Comparison of ENCODE assay signal across 9 cellular contexts in genomic region chrX:41442824-41443560, GRCh38. TPM values are rescaled to one million over a fixed set of nuclear protein-coding genes. Genes with fewer than 3 reads are reported as not detected.
DNase-seq lines count a peak whose midpoint lies in the region; ATAC-seq, FAIRE-seq and TF ChIP-seq lines count a peak whose summit lies in the region.
"Had no signal": no experiment of that assay in that cellular context is flagged by ENCODE, and none has a peak within 500 bp of the region (broad histone marks: within the 10 kb centered on the region; RNA-seq: fewer than 3 reads in every experiment).

No MANE protein-coding gene starts in this region.

- H4K20me1 ChIP-seq in mammary epithelial cell (ENCODE audit: insufficient read depth, low read length) = no peaks in the 10 kb centered on the region

- BruUV-seq in Caco-2 (replicated peaks; lab: Mats Ljungman, UMichigan) = TSS peak; percentile 87
- BruUV-seq in mammary epithelial cell (replicated peaks; lab: Mats Ljungman, UMichigan) = no TSS peak

- peak overlapping the region; percentile 94 for H3K27ac Mint-ChIP-seq in Caco-2 (ENCODE audit: unreplicated experiment)
- peak overlapping the region in 3 of 6 donors; percentile 36 to 91 (median 53) for H3K27ac Mint-ChIP-seq in naive B cell

- no peak overlapping the region for H3K9ac ChIP-seq in mammary epithelial cell (ENCODE audit: insufficient read depth, low read length)

- intact Hi-C loops in Caco-2 (cut with micrococcal nuclease; ENCODE audit: unreplicated experiment) = loop anchor here (1.0 to 10.0 kb wide), 4 partner anchors 32 to 167 kb away; partner anchors contain the start of gene DDX3X
- intact Hi-C loops in mammary epithelial cell (cut with micrococcal nuclease) = loop anchor here (1.0 kb wide), 2 partner anchors 91 to 110 kb away; no protein-coding TSS in a partner anchor

- ATAC-seq in HG03280 (IDR thresholded peaks at IDR 0.05; ENCODE audit: unreplicated experiment) (peak; percentile 5), naive B cell (ENCODE audit: low read depth in 2 of 2) (no peak)

- H3K9me3 Mint-ChIP-seq in Caco-2 (ENCODE audit: unreplicated experiment) = no peaks in the 10 kb centered on the region
- H3K9me3 Mint-ChIP-seq in naive B cell = peaks cover 0 to 2% (median 0%) of the 10 kb centered on the region in 7 donors

- no peak overlapping the region for H3K27ac ChIP-seq in mammary epithelial cell (ENCODE audit: insufficient read depth, low read depth, low read length)

- H3K4me3 ChIP-seq in Caco-2 (ENCODE audit: low read depth, low read length) (peak overlapping the region; percentile 26), mammary epithelial cell (replicated peaks in 1 of 3; ENCODE audit: insufficient read depth in 1 of 3, low read depth in 2 of 3, low read length in 3 of 3) (peak overlapping the region in 2 of 3 experiments; percentile 12 to 30)

- peak overlapping the region; percentile 83 for H2AFZ ChIP-seq in mammary epithelial cell (ENCODE audit: low read depth, low read length)

- H3K36me3 Mint-ChIP-seq in Caco-2 (ENCODE audit: insufficient read depth, unreplicated experiment) (no peaks in the 10 kb centered on the region), naive B cell (no peaks in the 10 kb centered on the region)

- TF ChIP-seq CTCF in Caco-2 (IDR thresholded peaks at IDR 0.05; ENCODE audit: insufficient read depth in 1 of 2, low read depth in 1 of 2, low read length in 1 of 2, severe bottlenecking in 1 of 2, unreplicated experiment in 1 of 2) = no peak
- TF ChIP-seq CTCF in mammary epithelial cell (conservative IDR thresholded peaks at IDR 0.05 in 1 of 2, IDR thresholded peaks at IDR 0.05 in 1 of 2; ENCODE audit: extremely low read depth in 1 of 2, insufficient read depth in 1 of 2, low read depth in 1 of 2, low read length in 2 of 2) = no peak

- peaks cover 9% of the 10 kb centered on the region for H3K4me1 ChIP-seq in Caco-2
- no peaks in the 10 kb centered on the region for H3K4me1 ChIP-seq in mammary epithelial cell (ENCODE audit: insufficient read depth, low read length)

- peaks cover 19% of the 10 kb centered on the region for H3K4me1 Mint-ChIP-seq in Caco-2 (ENCODE audit: low read depth, unreplicated experiment)
- peaks cover 11 to 36% (median 11%) of the 10 kb centered on the region in 3 donors for H3K4me1 Mint-ChIP-seq in naive B cell

- no peaks in the 10 kb centered on the region for H3K79me2 ChIP-seq in mammary epithelial cell (ENCODE audit: insufficient read depth, low read length)

- H3K27me3 ChIP-seq in Caco-2 (replicated peaks; ENCODE audit: control insufficient read depth, insufficient read depth, low read length) (no peaks in the 10 kb centered on the region), mammary epithelial cell (ENCODE audit: insufficient read depth, low read length) (peaks cover 3% of the 10 kb centered on the region)

- H3K27me3 Mint-ChIP-seq in Caco-2 (ENCODE audit: insufficient read depth, unreplicated experiment) (no peaks in the 10 kb centered on the region), naive B cell (no peaks in the 10 kb centered on the region)

- in situ Hi-C loops in mammary epithelial cell (cut with MboI; ENCODE audit: low sequenced_read_pairs in 2 of 2) = loop anchor here in 1 of 2 donors (5.0 kb wide), 1 partner anchor 166 kb away; no protein-coding TSS in a partner anchor

- dilution Hi-C loops in mammary epithelial cell (cut with HindIII; ENCODE audit: low sequenced_read_pairs) = no loop called here

- CTCF ChIA-PET in Caco-2 (lab: Charles Lee) = interaction anchor here (1.1 to 1.3 kb wide), 2 partner anchors 33 to 39 kb away, joined by 5 read pairs; no protein-coding TSS in a partner anchor
- CTCF ChIA-PET in mammary epithelial cell (lab: Charles Lee; ENCODE audit: low non-redundant PET) = interaction anchor here (0.6 to 1.2 kb wide), 2 partner anchors 12 to 111 kb away, joined by 3 to 5 read pairs; no protein-coding TSS in a partner anchor

- H3K36me3 ChIP-seq in Caco-2 (ENCODE audit: control insufficient read depth, insufficient read depth, low read length) (no peaks in the 10 kb centered on the region), mammary epithelial cell (ENCODE audit: insufficient read depth, low read length) (no peaks in the 10 kb centered on the region)

- H3K4me3 Mint-ChIP-seq in Caco-2 (ENCODE audit: unreplicated experiment) (peak overlapping the region; percentile 78), naive B cell (peak overlapping the region; percentile 51 to 89 (median 70))

- POLR2A ChIA-PET in Caco-2 (lab: Charles Lee) = interaction anchor here (0.7 kb wide), 1 partner anchor 33 kb away, joined by 3 read pairs; no protein-coding TSS in a partner anchor

- H3K9me3 ChIP-seq in Caco-2 (no peaks in the 10 kb centered on the region), mammary epithelial cell (replicated peaks; ENCODE audit: insufficient read depth, low read length) (no peaks in the 10 kb centered on the region)

- WGBS in mammary epithelial cell (ENCODE audit: low coverage, missing lambda C conversion rate) = 44% methylated on average over 11 of the region's 11 CpGs

- DNase-seq in Caco-2 (no peak), mammary epithelial cell (no peak), naive B cell (no peak), NCI-H2196 treated with DMSO at 0.1 percent for 48 hours (lab: John Stamatoyannopoulos, UW; ENCODE audit: unreplicated experiment) (no peak), urothelium cell line (ENCODE audit: low spot score) (no peak), ureter (ENCODE audit: low spot score) (no peak), NCI-H524 treated with DMSO at 0.1 percent for 48 hours (lab: John Stamatoyannopoulos, UW) (no peak)

- H3K4me2 ChIP-seq in mammary epithelial cell (ENCODE audit: insufficient read depth, low read depth, low read length) = peak overlapping the region; percentile 68

- FAIRE-seq in urothelium cell line (lab: Jason Lieb, UNC) = no peak

RNA-seq across cellular contexts. Expression of gene NYX, which starts 4.2 kb away (rescaled TPM):
- total RNA-seq in Caco-2 (2022) = not detected in 2 replicates
- total RNA-seq in mammary epithelial cell = not detected
- not detected for polyA plus RNA-seq in mammary epithelial cell
- polyA minus RNA-seq in mammary epithelial cell = not detected
- polyA plus RNA-seq in naive B cell (ENCODE audit: low read depth in 6 of 6) = not detected
- total RNA-seq in ureter = not detected
- total RNA-seq: left colon had no signal
